In the genomic region with DNA sequence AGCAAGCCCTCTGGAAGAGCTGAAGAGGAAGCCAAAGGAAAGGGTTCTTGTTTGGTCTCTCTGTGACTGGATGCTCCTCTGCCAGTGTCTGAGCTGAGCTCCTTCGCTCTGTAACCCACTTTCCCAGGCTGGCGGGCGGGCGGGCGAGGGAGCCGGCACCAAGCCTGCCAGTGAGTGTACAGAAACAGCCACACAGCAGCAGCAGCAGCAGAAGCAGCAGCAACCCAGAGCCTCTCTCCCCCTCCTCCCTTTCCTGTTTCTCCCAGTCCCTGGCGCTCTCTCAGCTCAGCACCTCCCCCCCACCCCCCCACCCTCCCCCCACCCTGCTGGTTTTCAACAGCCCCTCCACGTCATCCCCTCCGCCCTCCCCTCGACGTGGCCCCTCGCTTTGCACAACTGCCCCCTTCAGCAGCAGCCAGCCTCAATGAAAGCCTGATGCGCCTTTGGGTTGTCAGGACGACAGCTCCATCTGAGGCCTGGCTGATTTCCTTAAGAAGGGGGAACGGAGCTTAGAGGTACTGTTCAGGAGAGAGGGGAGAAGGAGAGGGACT, we compare ENCODE assay signal across 9 cellular contexts. TPM values are rescaled to one million over a fixed set of nuclear protein-coding genes. Genes with fewer than 3 reads are reported as not detected.
DNase-seq lines count a peak whose midpoint lies in the region; ATAC-seq and TF ChIP-seq lines count a peak whose summit lies in the region.
"Had no signal": no experiment of that assay in that cellular context is flagged by ENCODE, and none has a peak within 500 bp of the region (broad histone marks: within the 10 kb centered on the region; RNA-seq: fewer than 3 reads in every experiment).

A gene (minus strand): TSS at position 197 of the 551 bp plus-strand sequence.

- TF ChIP-seq CTCF in WERI-Rb-1 (IDR thresholded peaks at IDR 0.05; ENCODE audit: low read depth, low read length) (no peak), sigmoid colon (IDR thresholded peaks at IDR 0.05) (no peak)

- POLR2A ChIA-PET in naive thymus-derived CD4-positive, alpha-beta T cell (lab: Charles Lee), result no interaction called here

- H3K27me3 Mint-ChIP-seq in stimulated activated naive B cell treated with anti-CD40 and anti-IgM and Interleukin-4, amounts not matched to agents 10 μg/mL and 1 μg/mL and 100 μg/mL, for 72 hours, result peaks cover 6 to 24% of the 10 kb centered on the region in 2 donors
- H3K27me3 Mint-ChIP-seq in activated T-cell treated with anti-CD3 and anti-CD28 coated beads, Interleukin-2, amount 50 U/mL, for 24 hours, result peaks cover 21% of the 10 kb centered on the region
- peaks cover 5 to 21% (median 14%) of the 10 kb centered on the region in 5 donors for H3K27me3 Mint-ChIP-seq in naive thymus-derived CD4-positive, alpha-beta T cell

- H3K9me3 ChIP-seq in HUES48 (ENCODE audit: control insufficient read depth, insufficient read depth, low read length), result no peaks in the 10 kb centered on the region
- no peaks in the 10 kb centered on the region for H3K9me3 ChIP-seq in WERI-Rb-1 (ENCODE audit: severe bottlenecking)
- no peaks in the 10 kb centered on the region for H3K9me3 ChIP-seq in sigmoid colon
- H3K9me3 ChIP-seq in naive thymus-derived CD4-positive, alpha-beta T cell (ENCODE audit: control insufficient read depth in 2 of 3, low read length in 3 of 3), result no peaks in the 10 kb centered on the region

- DNase-seq in WERI-Rb-1 (peak; percentile 27), hypothalamus (lab: John Stamatoyannopoulos, UW) (peak; percentile 16 to 98 (median 74)), sigmoid colon (peak; percentile 80)
- DNase-seq in stimulated activated naive B cell treated with anti-CD40 and anti-IgM and Interleukin-4, amounts not matched to agents 10 μg/mL and 1 μg/mL and 100 μg/mL, for 72 hours, result no peak
- no peak for DNase-seq in activated T-cell treated with anti-CD3 and anti-CD28 coated beads, Interleukin-2, amount 50 U/mL, for 24 hours
- no peak for DNase-seq in naive thymus-derived CD4-positive, alpha-beta T cell

- H3K4me1 Mint-ChIP-seq in stimulated activated naive B cell treated with anti-CD40 and anti-IgM and Interleukin-4, amounts not matched to agents 10 μg/mL and 1 μg/mL and 100 μg/mL, for 72 hours, result peaks cover 0 to 1% of the 10 kb centered on the region in 2 donors
- H3K4me1 Mint-ChIP-seq in activated T-cell treated with anti-CD3 and anti-CD28 coated beads, Interleukin-2, amount 50 U/mL, for 24 hours (ENCODE audit: low read depth), result no peaks in the 10 kb centered on the region
- H3K4me1 Mint-ChIP-seq in naive thymus-derived CD4-positive, alpha-beta T cell, result peaks cover 0 to 1% (median 0%) of the 10 kb centered on the region in 7 donors

- H3K9me3 Mint-ChIP-seq in stimulated activated naive B cell treated with anti-CD40 and anti-IgM and Interleukin-4, amounts not matched to agents 10 μg/mL and 1 μg/mL and 100 μg/mL, for 72 hours, result peaks cover 3% of the 10 kb centered on the region in 2 donors
- H3K9me3 Mint-ChIP-seq in activated T-cell treated with anti-CD3 and anti-CD28 coated beads, Interleukin-2, amount 50 U/mL, for 24 hours, result peaks cover 4% of the 10 kb centered on the region
- peaks cover 0 to 15% (median 6%) of the 10 kb centered on the region in 11 donors for H3K9me3 Mint-ChIP-seq in naive thymus-derived CD4-positive, alpha-beta T cell

- H3K36me3 ChIP-seq in HUES48 (ENCODE audit: control insufficient read depth, insufficient read depth, low read length), result no peaks in the 10 kb centered on the region
- H3K36me3 ChIP-seq in WERI-Rb-1, result no peaks in the 10 kb centered on the region
- H3K36me3 ChIP-seq in sigmoid colon, result no peaks in the 10 kb centered on the region
- no peaks in the 10 kb centered on the region for H3K36me3 ChIP-seq in naive thymus-derived CD4-positive, alpha-beta T cell (ENCODE audit: control insufficient read depth in 2 of 3, insufficient read depth in 3 of 3, low read length in 3 of 3)

- intact Hi-C loops in sigmoid colon (cut with DNase I), result loop anchor here (2.0 to 5.0 kb wide), 2 partner anchors 23 to 548 kb away; no protein-coding TSS in a partner anchor
- intact Hi-C loops in naive thymus-derived CD4-positive, alpha-beta T cell (cut with micrococcal nuclease), result no loop called here

- H3K4me3 Mint-ChIP-seq in stimulated activated naive B cell treated with anti-CD40 and anti-IgM and Interleukin-4, amounts not matched to agents 10 μg/mL and 1 μg/mL and 100 μg/mL, for 72 hours, result no peak within 1 kb of the TSS
- no peak within 1 kb of the TSS for H3K4me3 Mint-ChIP-seq in activated T-cell treated with anti-CD3 and anti-CD28 coated beads, Interleukin-2, amount 50 U/mL, for 24 hours
- H3K4me3 Mint-ChIP-seq in naive thymus-derived CD4-positive, alpha-beta T cell, result no peak within 1 kb of the TSS

- peaks cover 25% of the 10 kb centered on the region for H3K4me1 ChIP-seq in HUES48 (ENCODE audit: control insufficient read depth, insufficient read depth, low read length)
- peaks cover 0 to 37% (median 14%) of the 10 kb centered on the region in 4 donors for H3K4me1 ChIP-seq in sigmoid colon
- no peaks in the 10 kb centered on the region for H3K4me1 ChIP-seq in naive thymus-derived CD4-positive, alpha-beta T cell (ENCODE audit: control insufficient read depth in 2 of 2, insufficient read depth in 2 of 2, low read length in 2 of 2)

- H3K27me3 ChIP-seq in HUES48 (ENCODE audit: control insufficient read depth, insufficient read depth, low read length) (peaks cover 20% of the 10 kb centered on the region), WERI-Rb-1 (ENCODE audit: insufficient read depth, low read depth, severe bottlenecking) (peaks cover 30% of the 10 kb centered on the region), sigmoid colon (no peaks in the 10 kb centered on the region)
- no peaks in the 10 kb centered on the region for H3K27me3 ChIP-seq in naive thymus-derived CD4-positive, alpha-beta T cell (ENCODE audit: control insufficient read depth in 2 of 2, insufficient read depth in 2 of 2, low read length in 2 of 2)

- H3K27ac ChIP-seq in HUES48 (ENCODE audit: low read depth, low read length), result peak within 1 kb of the TSS; percentile 23
- no peak within 1 kb of the TSS for H3K27ac ChIP-seq in WERI-Rb-1
- H3K27ac ChIP-seq in sigmoid colon, result peak within 1 kb of the TSS in 3 of 4 donors; percentile 65 to 82 (median 76)
- no peak within 1 kb of the TSS for H3K27ac ChIP-seq in naive thymus-derived CD4-positive, alpha-beta T cell (ENCODE audit: low read depth, low read length)

- H3K4me3 ChIP-seq in HUES48 (ENCODE audit: low read depth, low read length) (peak within 1 kb of the TSS; percentile 82), WERI-Rb-1 (ENCODE audit: low read depth, low read length) (peak within 1 kb of the TSS; percentile 35), sigmoid colon (peak within 1 kb of the TSS; percentile 62 to 72 (median 64))
- no peak within 1 kb of the TSS for H3K4me3 ChIP-seq in naive thymus-derived CD4-positive, alpha-beta T cell (ENCODE audit: low read length)

- TF ChIP-seq EP300 in sigmoid colon (IDR thresholded peaks at IDR 0.05), result no peak

- no peaks in the 10 kb centered on the region for H3K36me3 Mint-ChIP-seq in stimulated activated naive B cell treated with anti-CD40 and anti-IgM and Interleukin-4, amounts not matched to agents 10 μg/mL and 1 μg/mL and 100 μg/mL, for 72 hours
- H3K36me3 Mint-ChIP-seq in activated T-cell treated with anti-CD3 and anti-CD28 coated beads, Interleukin-2, amount 50 U/mL, for 24 hours (ENCODE audit: low read depth), result no peaks in the 10 kb centered on the region
- H3K36me3 Mint-ChIP-seq in naive thymus-derived CD4-positive, alpha-beta T cell, result no peaks in the 10 kb centered on the region

- peak within 1 kb of the TSS; percentile 30 for H3K9ac ChIP-seq in HUES48 (ENCODE audit: low read depth, low read length)

- CTCF ChIA-PET in naive thymus-derived CD4-positive, alpha-beta T cell (lab: Charles Lee), result no interaction called here

- no peak within 1 kb of the TSS for H3K27ac Mint-ChIP-seq in stimulated activated naive B cell treated with anti-CD40 and anti-IgM and Interleukin-4, amounts not matched to agents 10 μg/mL and 1 μg/mL and 100 μg/mL, for 72 hours
- no peak within 1 kb of the TSS for H3K27ac Mint-ChIP-seq in activated T-cell treated with anti-CD3 and anti-CD28 coated beads, Interleukin-2, amount 50 U/mL, for 24 hours
- no peak within 1 kb of the TSS for H3K27ac Mint-ChIP-seq in naive thymus-derived CD4-positive, alpha-beta T cell

- WGBS in sigmoid colon, 2 donors, result 8 to 26% methylated on average over 15 of the region's 15 CpGs

- no peak for ATAC-seq in stimulated activated naive B cell treated with anti-CD40 and anti-IgM and Interleukin-4, amounts not matched to agents 10 μg/mL and 1 μg/mL and 100 μg/mL, for 72 hours (replicated peaks)
- ATAC-seq in GM18858 (IDR thresholded peaks at IDR 0.05; ENCODE audit: unreplicated experiment), result no peak
- ATAC-seq in naive thymus-derived CD4-positive, alpha-beta T cell, result no peak

- no peak for TF ChIP-seq POLR2A in sigmoid colon (IDR thresholded peaks at IDR 0.05)

RNA-seq across cellular contexts. Expression of the gene that starts here (rescaled TPM):
- 10 to 100 TPM; 22.9 to 47.1 (median 30.1) TPM for total RNA-seq in sigmoid colon
- 1 to 10 TPM in 2 of 3 donors, under 1 TPM in 1; 0.23 to 6.5 (median 1.2) TPM for polyA plus RNA-seq in sigmoid colon
- not detected for total RNA-seq in naive thymus-derived CD4-positive, alpha-beta T cell
- polyA plus RNA-seq in naive thymus-derived CD4-positive, alpha-beta T cell, result not detected
- total RNA-seq: T-helper 1 cell treated with Interleukin-12 subunit alpha and Interleukin-12 subunit beta and Interleukin-4 antibody, amounts not matched to agents 30 ng/mL and 1 ng/mL, for 36 hours had no signal

Comparison
In these comparisons a context has a peak if more than half of its experiments do, and no peak if none do; other contexts are left out.
1. RNA of the gene that starts here (total RNA-seq): 22.9 to 47.1 TPM in sigmoid colon; not detected in naive thymus-derived CD4-positive, alpha-beta T cell; every median in the first group is over 10 times any median in the second.
2. H3K27ac ChIP-seq: peak in HUES48 (single experiment) and sigmoid colon (3 of 4); none in WERI-Rb-1 (single experiment) and naive thymus-derived CD4-positive, alpha-beta T cell (single experiment).
3. DNase-seq: peak in WERI-Rb-1 (single experiment), hypothalamus (51 of 51) and sigmoid colon (single experiment); none in stimulated activated naive B cell treated with anti-CD40 and anti-IgM and Interleukin-4, amounts not matched to agents 10 μg/mL and 1 μg/mL and 100 μg/mL, for 72 hours (single experiment), activated T-cell treated with anti-CD3 and anti-CD28 coated beads, Interleukin-2, amount 50 U/mL, for 24 hours (single experiment) and naive thymus-derived CD4-positive, alpha-beta T cell (0 of 9).